ENCODE assay signal across 1 cellular context in genomic region chr1:226939439-226940028, GRCh38.
TF ChIP-seq lines count a peak whose summit lies in the region.

No MANE protein-coding gene starts in this region.

TF ChIP-seq in HepG2, 621 proteins besides CTCF, POLR2A, EP300 and RAD21 (continued from another document and continues in another):
- TF ChIP-seq, protein P1, sequence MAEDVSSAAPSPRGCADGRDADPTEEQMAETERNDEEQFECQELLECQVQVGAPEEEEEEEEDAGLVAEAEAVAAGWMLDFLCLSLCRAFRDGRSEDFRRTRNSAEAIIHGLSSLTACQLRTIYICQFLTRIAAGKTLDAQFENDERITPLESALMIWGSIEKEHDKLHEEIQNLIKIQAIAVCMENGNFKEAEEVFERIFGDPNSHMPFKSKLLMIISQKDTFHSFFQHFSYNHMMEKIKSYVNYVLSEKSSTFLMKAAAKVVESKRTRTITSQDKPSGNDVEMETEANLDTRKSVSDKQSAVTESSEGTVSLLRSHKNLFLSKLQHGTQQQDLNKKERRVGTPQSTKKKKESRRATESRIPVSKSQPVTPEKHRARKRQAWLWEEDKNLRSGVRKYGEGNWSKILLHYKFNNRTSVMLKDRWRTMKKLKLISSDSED (CRISPR knock-in tag; IDR thresholded peaks at IDR 0.05) = no peak
- TF ChIP-seq ZNF367 (CRISPR knock-in tag; IDR thresholded peaks at IDR 0.05; ENCODE audit: borderline replicate concordance) (0 out of 2 replicates have a peak, but pooled peaks have one; percentile 54), ZNF451 (CRISPR knock-in tag; IDR thresholded peaks at IDR 0.05) (peak; percentile 96), PAXIP1 (CRISPR knock-in tag; conservative IDR thresholded peaks at IDR 0.05) (peak; percentile 62; the same call in 1 of the 2 replicates), PTBP1 (IDR thresholded peaks at IDR 0.05; ENCODE audit: low read depth, low read length, poor library complexity, severe bottlenecking) (no peak), RBFOX2 (IDR thresholded peaks at IDR 0.05; ENCODE audit: low read depth, low read length) (peak; percentile 96), SCMH1 (CRISPR knock-in tag; IDR thresholded peaks at IDR 0.05; ENCODE audit: borderline replicate concordance) (no peak), TCF12 (IDR thresholded peaks at IDR 0.05) (no peak), TCF12 (CRISPR knock-in tag; IDR thresholded peaks at IDR 0.05) (peak; percentile 21), IRF2 (CRISPR knock-in tag; IDR thresholded peaks at IDR 0.05) (peak; percentile 45), U2AF2 (IDR thresholded peaks at IDR 0.05; ENCODE audit: low read depth, low read length) (no peak), NFIB (CRISPR knock-in tag; IDR thresholded peaks at IDR 0.05; ENCODE audit: borderline replicate concordance) (no peak), ZKSCAN8 (CRISPR knock-in tag; IDR thresholded peaks at IDR 0.05; ENCODE audit: borderline replicate concordance) (0 out of 2 replicates have a peak, but pooled peaks have one; percentile 45), RFXAP (CRISPR knock-in tag; IDR thresholded peaks at IDR 0.05; ENCODE audit: borderline replicate concordance) (no peak), SKIL (CRISPR knock-in tag; IDR thresholded peaks at IDR 0.05; ENCODE audit: borderline replicate concordance) (peak; percentile 56; the same call in 1 of the 2 replicates), LRRFIP1 (CRISPR knock-in tag; conservative IDR thresholded peaks at IDR 0.05) (no peak), ZNF589 (CRISPR knock-in tag; conservative IDR thresholded peaks at IDR 0.05) (no peak), TBX3 (IDR thresholded peaks at IDR 0.05; ENCODE audit: borderline replicate concordance) (no peak), SRSF4 (IDR thresholded peaks at IDR 0.05; ENCODE audit: low read depth, low read length, poor library complexity, severe bottlenecking) (no peak), STAG1 (CRISPR knock-in tag; IDR thresholded peaks at IDR 0.05) (no peak), CCDC6 (CRISPR knock-in tag; IDR thresholded peaks at IDR 0.05) (no peak; the same call in 1 of the 2 replicates), KMT2A (CRISPR knock-in tag; IDR thresholded peaks at IDR 0.05) (peak; percentile 82), CCAR2 (optimal IDR thresholded peaks at IDR 0.05; ENCODE audit: low read depth, low read length) (no peak), ZNF431 (CRISPR knock-in tag; IDR thresholded peaks at IDR 0.05; ENCODE audit: borderline replicate concordance, low read depth) (no peak), ZNF101 (CRISPR knock-in tag; IDR thresholded peaks at IDR 0.05; ENCODE audit: borderline replicate concordance, low read depth) (no peak), ZNF33B (CRISPR knock-in tag; IDR thresholded peaks at IDR 0.05) (peak; percentile 29; the same call in 1 of the 2 replicates), ELF4 (CRISPR knock-in tag; IDR thresholded peaks at IDR 0.05; ENCODE audit: borderline replicate concordance) (peak; percentile 80; the same call in 1 of the 2 replicates), ZNF580 (CRISPR knock-in tag; IDR thresholded peaks at IDR 0.05; ENCODE audit: borderline replicate concordance, low read depth) (peak; percentile 57; the same call in 1 of the 2 replicates), LCORL (IDR thresholded peaks at IDR 0.05) (no peak), LCORL (CRISPR knock-in tag; IDR thresholded peaks at IDR 0.05) (peak; percentile 76), NFKB2 (CRISPR knock-in tag; IDR thresholded peaks at IDR 0.05; ENCODE audit: borderline replicate concordance) (peak; percentile 71; the same call in 1 of the 2 replicates), TBX2 (CRISPR knock-in tag; IDR thresholded peaks at IDR 0.05; ENCODE audit: borderline replicate concordance) (peak; percentile 15; the same call in 1 of the 2 replicates), BCL6 (CRISPR knock-in tag; IDR thresholded peaks at IDR 0.05) (no peak), SOX13 (IDR thresholded peaks at IDR 0.05) (peak; percentile 18; the same call in 1 of the 2 replicates), SOX13 (CRISPR knock-in tag; conservative IDR thresholded peaks at IDR 0.05 in 1 of 2, IDR thresholded peaks at IDR 0.05 in 1 of 2) (no peak; a peak in 1 of 4 replicates), ZNF432 (CRISPR knock-in tag; IDR thresholded peaks at IDR 0.05; ENCODE audit: borderline replicate concordance) (no peak), TEF (CRISPR knock-in tag; IDR thresholded peaks at IDR 0.05) (peak; percentile 34; the same call in 1 of the 2 replicates), ZNF781 (CRISPR knock-in tag; IDR thresholded peaks at IDR 0.05; ENCODE audit: borderline replicate concordance, not compliant biosample characterization) (peak; percentile 93), ZNF274 (CRISPR knock-in tag; IDR thresholded peaks at IDR 0.05) (peak; percentile 97), ZNF597 (CRISPR knock-in tag; IDR thresholded peaks at IDR 0.05) (no peak), DNMT1 (CRISPR knock-in tag; IDR thresholded peaks at IDR 0.05) (0 out of 2 replicates have a peak, but pooled peaks have one; percentile 11), SRSF1 (optimal IDR thresholded peaks at IDR 0.05; ENCODE audit: low read depth, low read length) (peak; percentile 14)
- TF ChIP-seq, protein P2, sequence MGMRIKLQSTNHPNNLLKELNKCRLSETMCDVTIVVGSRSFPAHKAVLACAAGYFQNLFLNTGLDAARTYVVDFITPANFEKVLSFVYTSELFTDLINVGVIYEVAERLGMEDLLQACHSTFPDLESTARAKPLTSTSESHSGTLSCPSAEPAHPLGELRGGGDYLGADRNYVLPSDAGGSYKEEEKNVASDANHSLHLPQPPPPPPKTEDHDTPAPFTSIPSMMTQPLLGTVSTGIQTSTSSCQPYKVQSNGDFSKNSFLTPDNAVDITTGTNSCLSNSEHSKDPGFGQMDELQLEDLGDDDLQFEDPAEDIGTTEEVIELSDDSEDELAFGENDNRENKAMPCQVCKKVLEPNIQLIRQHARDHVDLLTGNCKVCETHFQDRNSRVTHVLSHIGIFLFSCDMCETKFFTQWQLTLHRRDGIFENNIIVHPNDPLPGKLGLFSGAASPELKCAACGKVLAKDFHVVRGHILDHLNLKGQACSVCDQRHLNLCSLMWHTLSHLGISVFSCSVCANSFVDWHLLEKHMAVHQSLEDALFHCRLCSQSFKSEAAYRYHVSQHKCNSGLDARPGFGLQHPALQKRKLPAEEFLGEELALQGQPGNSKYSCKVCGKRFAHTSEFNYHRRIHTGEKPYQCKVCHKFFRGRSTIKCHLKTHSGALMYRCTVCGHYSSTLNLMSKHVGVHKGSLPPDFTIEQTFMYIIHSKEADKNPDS (CRISPR knock-in tag; IDR thresholded peaks at IDR 0.05) = 0 out of 2 replicates have a peak, but pooled peaks have one; percentile 8
- TF ChIP-seq, protein P3, sequence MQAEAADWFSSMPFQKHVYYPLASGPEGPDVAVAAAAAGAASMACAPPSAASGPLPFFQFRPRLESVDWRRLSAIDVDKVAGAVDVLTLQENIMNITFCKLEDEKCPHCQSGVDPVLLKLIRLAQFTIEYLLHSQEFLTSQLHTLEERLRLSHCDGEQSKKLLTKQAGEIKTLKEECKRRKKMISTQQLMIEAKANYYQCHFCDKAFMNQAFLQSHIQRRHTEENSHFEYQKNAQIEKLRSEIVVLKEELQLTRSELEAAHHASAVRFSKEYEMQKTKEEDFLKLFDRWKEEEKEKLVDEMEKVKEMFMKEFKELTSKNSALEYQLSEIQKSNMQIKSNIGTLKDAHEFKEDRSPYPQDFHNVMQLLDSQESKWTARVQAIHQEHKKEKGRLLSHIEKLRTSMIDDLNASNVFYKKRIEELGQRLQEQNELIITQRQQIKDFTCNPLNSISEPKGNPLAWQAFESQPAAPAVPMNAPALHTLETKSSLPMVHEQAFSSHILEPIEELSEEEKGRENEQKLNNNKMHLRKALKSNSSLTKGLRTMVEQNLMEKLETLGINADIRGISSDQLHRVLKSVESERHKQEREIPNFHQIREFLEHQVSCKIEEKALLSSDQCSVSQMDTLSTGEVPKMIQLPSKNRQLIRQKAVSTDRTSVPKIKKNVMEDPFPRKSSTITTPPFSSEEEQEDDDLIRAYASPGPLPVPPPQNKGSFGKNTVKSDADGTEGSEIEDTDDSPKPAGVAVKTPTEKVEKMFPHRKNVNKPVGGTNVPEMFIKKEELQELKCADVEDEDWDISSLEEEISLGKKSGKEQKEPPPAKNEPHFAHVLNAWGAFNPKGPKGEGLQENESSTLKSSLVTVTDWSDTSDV (CRISPR knock-in tag; IDR thresholded peaks at IDR 0.05) = peak; percentile 19; the same call in 1 of the 2 replicates
- TF ChIP-seq, protein P4, sequence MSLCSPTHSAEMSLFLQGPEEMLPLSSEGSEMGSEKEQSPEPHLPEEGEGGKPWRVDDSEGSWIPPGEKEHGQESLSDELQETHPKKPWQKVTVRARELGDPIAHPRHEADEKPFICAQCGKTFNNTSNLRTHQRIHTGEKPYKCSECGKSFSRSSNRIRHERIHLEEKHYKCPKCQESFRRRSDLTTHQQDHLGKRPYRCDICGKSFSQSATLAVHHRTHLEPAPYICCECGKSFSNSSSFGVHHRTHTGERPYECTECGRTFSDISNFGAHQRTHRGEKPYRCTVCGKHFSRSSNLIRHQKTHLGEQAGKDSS (CRISPR knock-in tag; IDR thresholded peaks at IDR 0.05; ENCODE audit: borderline replicate concordance, low read depth) = peak; percentile 65; the same call in 1 of the 2 replicates
- TF ChIP-seq, protein P5, sequence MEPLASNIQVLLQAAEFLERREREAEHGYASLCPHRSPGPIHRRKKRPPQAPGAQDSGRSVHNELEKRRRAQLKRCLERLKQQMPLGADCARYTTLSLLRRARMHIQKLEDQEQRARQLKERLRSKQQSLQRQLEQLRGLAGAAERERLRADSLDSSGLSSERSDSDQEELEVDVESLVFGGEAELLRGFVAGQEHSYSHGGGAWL (CRISPR knock-in tag; IDR thresholded peaks at IDR 0.05) = peak; percentile 88; the same call in 1 of the 2 replicates
